Comparison of ENCODE assay signal across 3 cellular contexts in the genomic region with DNA sequence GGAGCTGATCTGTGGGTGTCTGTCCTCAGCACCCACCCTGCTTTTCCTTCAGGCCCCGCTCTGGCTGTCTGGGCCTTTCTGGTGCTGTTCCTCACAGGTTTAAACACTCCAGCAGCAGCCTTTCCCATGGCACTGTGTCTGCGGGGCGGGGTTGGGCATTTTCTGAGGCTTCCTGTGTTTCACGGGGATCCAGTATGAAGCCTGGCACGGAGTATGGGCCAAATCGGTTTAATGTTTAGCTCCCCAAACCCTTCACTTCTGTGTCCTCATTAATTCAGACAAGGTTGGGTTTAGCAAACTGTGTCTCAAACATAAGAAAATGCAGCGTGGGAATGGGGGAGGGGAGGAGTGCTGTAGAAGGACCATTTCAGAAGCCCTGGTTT.
TF ChIP-seq lines count a peak whose summit lies in the region.

No MANE protein-coding gene starts in this region.

TF ChIP-seq in liver, 16 proteins besides CTCF, POLR2A, EP300 and RAD21:
- TF ChIP-seq, protein P1, sequence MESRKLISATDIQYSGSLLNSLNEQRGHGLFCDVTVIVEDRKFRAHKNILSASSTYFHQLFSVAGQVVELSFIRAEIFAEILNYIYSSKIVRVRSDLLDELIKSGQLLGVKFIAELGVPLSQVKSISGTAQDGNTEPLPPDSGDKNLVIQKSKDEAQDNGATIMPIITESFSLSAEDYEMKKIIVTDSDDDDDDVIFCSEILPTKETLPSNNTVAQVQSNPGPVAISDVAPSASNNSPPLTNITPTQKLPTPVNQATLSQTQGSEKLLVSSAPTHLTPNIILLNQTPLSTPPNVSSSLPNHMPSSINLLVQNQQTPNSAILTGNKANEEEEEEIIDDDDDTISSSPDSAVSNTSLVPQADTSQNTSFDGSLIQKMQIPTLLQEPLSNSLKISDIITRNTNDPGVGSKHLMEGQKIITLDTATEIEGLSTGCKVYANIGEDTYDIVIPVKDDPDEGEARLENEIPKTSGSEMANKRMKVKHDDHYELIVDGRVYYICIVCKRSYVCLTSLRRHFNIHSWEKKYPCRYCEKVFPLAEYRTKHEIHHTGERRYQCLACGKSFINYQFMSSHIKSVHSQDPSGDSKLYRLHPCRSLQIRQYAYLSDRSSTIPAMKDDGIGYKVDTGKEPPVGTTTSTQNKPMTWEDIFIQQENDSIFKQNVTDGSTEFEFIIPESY (IDR thresholded peaks at IDR 0.05) = no peak
- TF ChIP-seq SP1 (IDR thresholded peaks at IDR 0.05) (peak; percentile 9), GABPA (IDR thresholded peaks at IDR 0.05 in 1 of 2, conservative IDR thresholded peaks at IDR 0.05 in 1 of 2) (no peak), YY1 (IDR thresholded peaks at IDR 0.05) (no peak)

TF ChIP-seq in HepG2, 621 proteins besides CTCF, POLR2A, EP300 and RAD21:
- TF ChIP-seq TSC22D2 (CRISPR knock-in tag; IDR thresholded peaks at IDR 0.05; ENCODE audit: borderline replicate concordance) (no peak), ARID2 (CRISPR knock-in tag; IDR thresholded peaks at IDR 0.05; ENCODE audit: borderline replicate concordance) (no peak), HNRNPLL (IDR thresholded peaks at IDR 0.05; ENCODE audit: low read depth, low read length, poor library complexity, severe bottlenecking) (no peak), DR1 (CRISPR knock-in tag; IDR thresholded peaks at IDR 0.05) (no peak), GFI1 (CRISPR knock-in tag; IDR thresholded peaks at IDR 0.05; ENCODE audit: borderline replicate concordance) (no peak)

TF ChIP-seq in endothelial cell of umbilical vein, 7 proteins besides CTCF, POLR2A, EP300 and RAD21:
- TF ChIP-seq FOS (IDR thresholded peaks at IDR 0.05; ENCODE audit: borderline replicate concordance, insufficient read depth, low read length) (no peak), EZH2 (IDR thresholded peaks at IDR 0.05; ENCODE audit: borderline replicate concordance, low read depth, low read length, severe bottlenecking) (no peak), JUN (IDR thresholded peaks at IDR 0.05; ENCODE audit: borderline replicate concordance, insufficient read depth, insufficient read length, low read depth) (no peak), GATA2 (IDR thresholded peaks at IDR 0.05; ENCODE audit: insufficient read depth, insufficient read length, low read depth, low read length) (no peak), POLR2AphosphoS5 (IDR thresholded peaks at IDR 0.05; ENCODE audit: insufficient read depth, low read depth, low read length) (no peak), MYC (IDR thresholded peaks at IDR 0.05; ENCODE audit: low read depth, low read length) (no peak)
- TF ChIP-seq, protein P2, sequence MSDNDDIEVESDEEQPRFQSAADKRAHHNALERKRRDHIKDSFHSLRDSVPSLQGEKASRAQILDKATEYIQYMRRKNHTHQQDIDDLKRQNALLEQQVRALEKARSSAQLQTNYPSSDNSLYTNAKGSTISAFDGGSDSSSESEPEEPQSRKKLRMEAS (IDR thresholded peaks at IDR 0.05; ENCODE audit: insufficient read depth, insufficient read length) = no peak
